Comparison of ENCODE assay signal across 15 cellular contexts in the genomic region with DNA sequence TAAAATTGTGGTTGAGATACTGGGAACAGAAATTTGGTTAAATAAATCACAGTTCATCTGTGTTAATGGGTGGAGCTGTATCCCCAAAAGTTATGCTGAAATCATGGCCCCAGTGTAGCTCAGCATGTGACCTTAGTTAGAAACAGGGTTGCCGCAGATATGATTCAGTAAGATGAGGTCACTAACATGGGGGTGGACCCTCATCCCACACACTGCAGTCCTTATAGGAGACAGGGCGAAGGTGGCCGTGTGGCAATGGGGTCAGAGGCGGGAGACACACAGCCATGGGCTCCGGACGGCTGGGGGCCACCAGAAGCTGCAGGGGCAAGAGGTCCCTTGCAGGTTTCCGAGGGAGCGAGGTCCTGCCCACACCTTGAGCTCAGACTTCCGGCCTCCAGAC. TPM values are rescaled to one million over a fixed set of nuclear protein-coding genes. Genes with fewer than 3 reads are reported as not detected.
"Had no signal": no experiment of that assay in that cellular context is flagged by ENCODE, and none has a peak within 500 bp of the region (broad histone marks: within the 10 kb centered on the region; RNA-seq: fewer than 3 reads in every experiment).

No MANE protein-coding gene starts in this region.

- H3K27ac ChIP-seq: neutrophil, tibial nerve had no signal

- H3K4me3 ChIP-seq: tibial nerve had no signal

- DNase-seq: activated CD4-positive, alpha-beta T cell treated with anti-CD3 and anti-CD28 coated beads for 4 hours; activated CD8-positive, alpha-beta memory T cell treated with anti-CD3 and anti-CD28 coated beads, Interleukin-2, amount 50 U/mL, for 4 hours; activated CD8-positive, alpha-beta T cell treated with anti-CD3 and anti-CD28 coated beads, Interleukin-2, amount 10 ng/mL, durations not matched to agents 7 days and 5 days; activated effector memory CD4-positive, alpha-beta T cell treated with anti-CD3 and anti-CD28 coated beads, Interleukin-2, amount 50 U/mL, for 16 hours; activated T-cell treated with anti-CD3 and anti-CD28 coated beads, Interleukin-2, amount 50 U/mL, for 48 hours; effector memory CD8-positive, alpha-beta T cell; natural killer cell; posterior cingulate gyrus; retina; stimulated activated CD4-positive, alpha-beta T cell treated with anti-CD3 and anti-CD28 coated beads, Interleukin-2, amount 100 ng/mL, for 48 hours; T-helper 2 cell had no signal

- ATAC-seq: activated CD8-positive, alpha-beta T cell treated with anti-CD3 and anti-CD28 coated beads, Interleukin-2, amount 10 ng/mL, durations not matched to agents 7 days and 5 days; effector memory CD8-positive, alpha-beta T cell; natural killer cell; stimulated activated memory B cell treated with anti-CD40 and anti-IgM and Interleukin-4, amounts not matched to agents 10 μg/mL and 1 μg/mL and 100 μg/mL, for 72 hours; WTC11 had no signal

- H3K4me1 ChIP-seq: tibial nerve had no signal

- H3K27me3 ChIP-seq: neutrophil, tibial nerve had no signal

- H3K9me3 ChIP-seq: neutrophil, tibial nerve had no signal

RNA-seq across cellular contexts. Expression of gene PABPN1L, which starts 20.4 kb away (rescaled TPM):
- total RNA-seq: activated CD8-positive, alpha-beta T cell treated with anti-CD3 and anti-CD28 coated beads, Interleukin-2, amount 10 ng/mL, durations not matched to agents 7 days and 5 days; tibial nerve; WTC11 had no signal
